Comparison of ENCODE assay signal across 1 cellular context in genomic region chr7:128099204-128099671, GRCh38.
TF ChIP-seq lines count a peak whose summit lies in the region.

No MANE protein-coding gene starts in this region.

TF ChIP-seq in K562, 482 proteins besides CTCF, POLR2A, EP300 and RAD21 (continued from another document and continues in another):
- TF ChIP-seq ZNF518B (CRISPR knock-in tag; IDR thresholded peaks at IDR 0.05): no peak
- TF ChIP-seq TAL1 (IDR thresholded peaks at IDR 0.05): peak; percentile 84
- TF ChIP-seq CEBPG (CRISPR knock-in tag; IDR thresholded peaks at IDR 0.05): peak; percentile 94
- peak; percentile 76 to 88 for TF ChIP-seq CEBPG (tag; conservative IDR thresholded peaks at IDR 0.05 in 1 of 2, IDR thresholded peaks at IDR 0.05 in 1 of 2)
- no peak for TF ChIP-seq RFX7 (CRISPR knock-in tag; IDR thresholded peaks at IDR 0.05)
- peak; percentile 89 for TF ChIP-seq CEBPB (tag; IDR thresholded peaks at IDR 0.05)
- TF ChIP-seq ZBTB33 (CRISPR knock-in tag; IDR thresholded peaks at IDR 0.05): 0 out of 2 replicates have a peak, but pooled peaks have one; percentile 53
- TF ChIP-seq SREBF1 (IDR thresholded peaks at IDR 0.05; ENCODE audit: borderline replicate concordance, low read depth, low read length): peak; percentile 95
- peak in 1 of 2 experiments; percentile 72; a peak in 1 of 4 replicates for TF ChIP-seq ZMIZ1 (IDR thresholded peaks at IDR 0.05; ENCODE audit: low read depth in 2 of 2, low read length in 2 of 2)
- TF ChIP-seq MEF2A (IDR thresholded peaks at IDR 0.05; ENCODE audit: control insufficient read depth, low read depth, low read length): no peak
- peak; percentile 46; the same call in 1 of the 2 replicates for TF ChIP-seq DMBX1 (CRISPR knock-in tag; IDR thresholded peaks at IDR 0.05; ENCODE audit: borderline replicate concordance)
- TF ChIP-seq SMARCE1 (IDR thresholded peaks at IDR 0.05): peak; percentile 77; the same call in 1 of the 2 replicates
- no peak for TF ChIP-seq ZNF174 (CRISPR knock-in tag; IDR thresholded peaks at IDR 0.05)
- no peak for TF ChIP-seq NFXL1 (CRISPR knock-in tag; IDR thresholded peaks at IDR 0.05)
- TF ChIP-seq KLF16 (IDR thresholded peaks at IDR 0.05): peak; percentile 15; the same call in 1 of the 2 replicates
- no peak for TF ChIP-seq CCAR2 (IDR thresholded peaks at IDR 0.05; ENCODE audit: low read depth, low read length)
- peak; percentile 87 for TF ChIP-seq DPF2 (IDR thresholded peaks at IDR 0.05)
- no peak for TF ChIP-seq FOXJ3 (CRISPR knock-in tag; IDR thresholded peaks at IDR 0.05)
- TF ChIP-seq ZNF384 (IDR thresholded peaks at IDR 0.05; ENCODE audit: low read depth, low read length): 0 out of 2 replicates have a peak, but pooled peaks have one; percentile 4
- TF ChIP-seq U2AF2 (optimal IDR thresholded peaks at IDR 0.05; ENCODE audit: low read depth, low read length): no peak
- TF ChIP-seq ETV5 (CRISPR knock-in tag; IDR thresholded peaks at IDR 0.05; ENCODE audit: low read depth): no peak
- TF ChIP-seq SETDB1 (IDR thresholded peaks at IDR 0.05; ENCODE audit: low read length): no peak
- TF ChIP-seq SAFB2 (IDR thresholded peaks at IDR 0.05; ENCODE audit: borderline replicate concordance, low read depth, low read length, severe bottlenecking): no peak
- no peak for TF ChIP-seq SRSF3 (IDR thresholded peaks at IDR 0.05; ENCODE audit: insufficient read depth, low read length)
- TF ChIP-seq SRSF9 (IDR thresholded peaks at IDR 0.05; ENCODE audit: borderline replicate concordance, low read depth, low read length): no peak
- TF ChIP-seq RBM22 (IDR thresholded peaks at IDR 0.05; ENCODE audit: low read depth, low read length, poor library complexity, severe bottlenecking): no peak
- no peak for TF ChIP-seq DEAF1 (CRISPR knock-in tag; IDR thresholded peaks at IDR 0.05)
- peak; percentile 94 for TF ChIP-seq JUN (IDR thresholded peaks at IDR 0.05; ENCODE audit: borderline replicate concordance, low read depth, low read length)
- no peak for TF ChIP-seq JUN (CRISPR knock-in tag; IDR thresholded peaks at IDR 0.05; ENCODE audit: borderline replicate concordance)
- no peak for TF ChIP-seq ZSCAN32 (CRISPR knock-in tag; IDR thresholded peaks at IDR 0.05)
- TF ChIP-seq NR2C2 (CRISPR knock-in tag; IDR thresholded peaks at IDR 0.05): no peak
- TF ChIP-seq NR2C2 (tag; IDR thresholded peaks at IDR 0.05): peak; percentile 57; the same call in 1 of the 2 replicates
- TF ChIP-seq ILK (tag; IDR thresholded peaks at IDR 0.05; ENCODE audit: borderline replicate concordance, low read depth): no peak
- TF ChIP-seq ESRRA (IDR thresholded peaks at IDR 0.05; ENCODE audit: borderline replicate concordance, low read depth): peak; percentile 38; the same call in 1 of the 2 replicates
- no peak for TF ChIP-seq RBM39 (optimal IDR thresholded peaks at IDR 0.05; ENCODE audit: low read depth, low read length)
- TF ChIP-seq GTF2E2 (tag; IDR thresholded peaks at IDR 0.05): no peak
- no peak for TF ChIP-seq E2F6 (IDR thresholded peaks at IDR 0.05; ENCODE audit: borderline replicate concordance in 1 of 2, extremely low read depth in 1 of 2, insufficient read depth in 1 of 2, insufficient read length in 1 of 2, low read depth in 1 of 2, low read length in 1 of 2, poor library complexity in 1 of 2, severe bottlenecking in 1 of 2)
- TF ChIP-seq KAT2B (IDR thresholded peaks at IDR 0.05; ENCODE audit: low read depth, low read length): no peak
- TF ChIP-seq ZNF431 (CRISPR knock-in tag; IDR thresholded peaks at IDR 0.05): no peak
- no peak for TF ChIP-seq TFAM (CRISPR knock-in tag; conservative IDR thresholded peaks at IDR 0.05)
- no peak for TF ChIP-seq POLR2H (tag; IDR thresholded peaks at IDR 0.05; ENCODE audit: low read depth)
- TF ChIP-seq EZH2 (IDR thresholded peaks at IDR 0.05; ENCODE audit: borderline replicate concordance, low read depth, low read length): no peak
- TF ChIP-seq ZBTB1 (CRISPR knock-in tag; IDR thresholded peaks at IDR 0.05; ENCODE audit: borderline replicate concordance, low read depth): no peak
- peak; percentile 88 for TF ChIP-seq MITF (IDR thresholded peaks at IDR 0.05)
- peak; percentile 85; the same call in 1 of the 2 replicates for TF ChIP-seq ZBTB9 (CRISPR knock-in tag; IDR thresholded peaks at IDR 0.05)
- TF ChIP-seq NEUROD1 (IDR thresholded peaks at IDR 0.05; ENCODE audit: borderline replicate concordance, low read depth, low read length, partially characterized antibody): peak; percentile 76
- no peak for TF ChIP-seq ZNF224 (CRISPR knock-in tag; IDR thresholded peaks at IDR 0.05)
- no peak for TF ChIP-seq ZNF398 (CRISPR knock-in tag; IDR thresholded peaks at IDR 0.05)
- no peak for TF ChIP-seq BRF2 (IDR thresholded peaks at IDR 0.05; ENCODE audit: borderline replicate concordance, insufficient read depth, insufficient read length)
- no peak for TF ChIP-seq RBM15 (IDR thresholded peaks at IDR 0.05; ENCODE audit: insufficient read depth, low read length)
